In genomic region chr11:6473481-6474422, GRCh38 we compare ENCODE assay signal across 8 cellular contexts. TPM values are rescaled to one million over a fixed set of nuclear protein-coding genes. Genes with fewer than 3 reads are reported as not detected.
DNase-seq lines count a peak whose midpoint lies in the region; ATAC-seq and TF ChIP-seq lines count a peak whose summit lies in the region.

Gene TRIM3 (minus strand): TSS chr11:6473941. CDS start chr11:6465695, 8,246 bp downstream.

- peak; percentile 32; the same call in 1 of the 2 replicates for TF ChIP-seq CTCF in LNCAP (IDR thresholded peaks at IDR 0.05)

- peak; percentile 54 for ATAC-seq in GM21786 (IDR thresholded peaks at IDR 0.05; ENCODE audit: unreplicated experiment)

- DNase-seq in DMS153 (lab: John Stamatoyannopoulos, UW): peak; percentile 63
- DNase-seq in SK-N-DZ (ENCODE audit: low spot score): peak; percentile 79
- peak; percentile 55 for DNase-seq in activated naive CD4-positive, alpha-beta T cell treated with anti-CD3 and anti-CD28 coated beads, Interleukin-2, amount 50 U/mL, for 16 hours
- peak; percentile 95 for DNase-seq in germinal center (ENCODE audit: low spot score)
- peak; percentile 93 for DNase-seq in occipital lobe (lab: John Stamatoyannopoulos, UW)
- peak; percentile 72 for DNase-seq in superior temporal gyrus (ENCODE audit: extremely low spot score)

RNA-seq across cellular contexts. Expression of gene TRIM3, which starts in this region (rescaled TPM):
- polyA plus RNA-seq in SK-N-DZ (2014; cell fraction: cytosol; rRNA removed): 20.6 and 27.3 TPM in 2 replicates
- 121 and 143 TPM in 2 replicates for polyA plus RNA-seq in SK-N-DZ (2014; cell fraction: nucleus; rRNA removed)
- total RNA-seq in occipital lobe: 65.4 TPM

Comparison
In these comparisons a context has a peak if more than half of its experiments do, and no peak if none do; other contexts are left out.
1. Peak in every context shown above with its lines: DNase-seq and ATAC-seq.